Comparison of ENCODE assay signal across 15 cellular contexts in genomic region chr3:25830373-25831305, GRCh38. TPM values are rescaled to one million over a fixed set of nuclear protein-coding genes. Genes with fewer than 3 reads are reported as not detected.
DNase-seq lines count a peak whose midpoint lies in the region; ATAC-seq and TF ChIP-seq lines count a peak whose summit lies in the region.
"Had no signal": no experiment of that assay in that cellular context is flagged by ENCODE, and none has a peak within 500 bp of the region (broad histone marks: within the 10 kb centered on the region; RNA-seq: fewer than 3 reads in every experiment).

No MANE protein-coding gene starts in this region.

- H3K9me3 ChIP-seq in BLaER1 = 0 out of 2 replicates have a peak, but pooled peaks cover under 1% of the 10 kb centered on the region

- intact Hi-C loops in lower leg skin (cut with DNase I; ENCODE audit: low total_unique reads) = no loop called here

- peak overlapping the region; percentile 13 for H3K27ac Mint-ChIP-seq in mesothelial cell of epicardium
- no peak overlapping the region for H3K27ac Mint-ChIP-seq in activated T-helper 17 cell treated with anti-CD3 and anti-CD28 coated beads, Interleukin-2, amount 50 U/mL, for 72 hours

- 50 to 60% methylated on average over 6 of the region's 6 CpGs for WGBS in lower leg skin, 2 donors

- H4K20me1 ChIP-seq in BLaER1 = no peaks in the 10 kb centered on the region

- no peaks in the 10 kb centered on the region for H3K36me3 ChIP-seq in BLaER1

- TF ChIP-seq POLR2A in lower leg skin (IDR thresholded peaks at IDR 0.05) = no peak

- H3K27me3 Mint-ChIP-seq in mesothelial cell of epicardium (ENCODE audit: low read depth) = no peaks in the 10 kb centered on the region
- H3K27me3 Mint-ChIP-seq in activated T-helper 17 cell treated with anti-CD3 and anti-CD28 coated beads, Interleukin-2, amount 50 U/mL, for 72 hours = peaks cover 4% of the 10 kb centered on the region
- H3K27me3 Mint-ChIP-seq in activated T-cell treated with anti-CD3 and anti-CD28 coated beads, Interleukin-2, amount 50 U/mL, for 4 hours (ENCODE audit: low read depth) = peaks cover 5% of the 10 kb centered on the region

- H3K27me3 ChIP-seq in BLaER1 = no peaks in the 10 kb centered on the region

- no peak overlapping the region for H3K4me3 Mint-ChIP-seq in mesothelial cell of epicardium
- no peak overlapping the region for H3K4me3 Mint-ChIP-seq in activated T-helper 17 cell treated with anti-CD3 and anti-CD28 coated beads, Interleukin-2, amount 50 U/mL, for 72 hours
- H3K4me3 Mint-ChIP-seq in activated T-cell treated with anti-CD3 and anti-CD28 coated beads, Interleukin-2, amount 50 U/mL, for 4 hours = no peak overlapping the region
- H3K4me3 Mint-ChIP-seq: naive thymus-derived CD4-positive, alpha-beta T cell had no signal

- H3K4me1 Mint-ChIP-seq in mesothelial cell of epicardium = peaks cover 22% of the 10 kb centered on the region
- H3K4me1 Mint-ChIP-seq in activated T-helper 17 cell treated with anti-CD3 and anti-CD28 coated beads, Interleukin-2, amount 50 U/mL, for 72 hours = peaks cover 7% of the 10 kb centered on the region
- peaks cover 11% of the 10 kb centered on the region for H3K4me1 Mint-ChIP-seq in activated T-cell treated with anti-CD3 and anti-CD28 coated beads, Interleukin-2, amount 50 U/mL, for 4 hours (ENCODE audit: low read depth)

- peak overlapping the region; percentile 44; the same call in 1 of the 2 replicates for H3K9ac ChIP-seq in BLaER1

- peak overlapping the region; percentile 59 for H3K27ac ChIP-seq in BLaER1

- no peak for TF ChIP-seq CTCF in mesothelial cell of epicardium (IDR thresholded peaks at IDR 0.05; ENCODE audit: unreplicated experiment)
- no peak for TF ChIP-seq CTCF in lower leg skin (IDR thresholded peaks at IDR 0.05)

- H3K36me3 Mint-ChIP-seq in mesothelial cell of epicardium = peaks cover 4% of the 10 kb centered on the region
- no peaks in the 10 kb centered on the region for H3K36me3 Mint-ChIP-seq in activated T-helper 17 cell treated with anti-CD3 and anti-CD28 coated beads, Interleukin-2, amount 50 U/mL, for 72 hours (ENCODE audit: low read depth)
- H3K36me3 Mint-ChIP-seq in activated T-cell treated with anti-CD3 and anti-CD28 coated beads, Interleukin-2, amount 50 U/mL, for 4 hours (ENCODE audit: insufficient read depth) = no peaks in the 10 kb centered on the region

- H3K4me2 ChIP-seq in BLaER1 = peak overlapping the region; percentile 65

- peaks cover 13% of the 10 kb centered on the region for H3K9me3 Mint-ChIP-seq in mesothelial cell of epicardium
- H3K9me3 Mint-ChIP-seq in activated T-helper 17 cell treated with anti-CD3 and anti-CD28 coated beads, Interleukin-2, amount 50 U/mL, for 72 hours = no peaks in the 10 kb centered on the region
- peaks cover 3% of the 10 kb centered on the region for H3K9me3 Mint-ChIP-seq in activated T-cell treated with anti-CD3 and anti-CD28 coated beads, Interleukin-2, amount 50 U/mL, for 4 hours

- peaks cover 45% of the 10 kb centered on the region for H3K4me1 ChIP-seq in BLaER1

- ATAC-seq in SK-N-SH treated with all-trans-retinoic acid at 6 μM for 48 hours = peak; percentile 30; the same call in 1 of the 3 replicates
- ATAC-seq in HG03460 (IDR thresholded peaks at IDR 0.05; ENCODE audit: unreplicated experiment) = no peak
- ATAC-seq in activated T-helper 17 cell treated with anti-CD3 and anti-CD28 coated beads, Interleukin-2, amount 50 U/mL, for 72 hours (replicated peaks) = no peak
- no peak for ATAC-seq in activated T-cell treated with anti-CD3 and anti-CD28 coated beads, Interleukin-2, amount 50 U/mL, for 4 hours
- ATAC-seq: left lobe of liver; naive thymus-derived CD4-positive, alpha-beta T cell; right cardiac atrium had no signal

- no peak overlapping the region for H3K4me3 ChIP-seq in BLaER1
- no peak overlapping the region for H3K4me3 ChIP-seq in lower leg skin (ENCODE audit: low read depth, poor library complexity, severe bottlenecking)

- DNase-seq in NCI-H345 (lab: John Stamatoyannopoulos, UW) (peak; percentile 44), mesothelial cell of epicardium (ENCODE audit: low spot score in 2 of 2, unreplicated experiment in 2 of 2) (no peak), lower leg skin (ENCODE audit: low spot score in 2 of 2) (no peak)
- DNase-seq in activated T-cell treated with anti-CD3 and anti-CD28 coated beads, Interleukin-2, amount 50 U/mL, for 4 hours = no peak
- DNase-seq: activated effector memory CD4-positive, alpha-beta T cell treated with anti-CD3 and anti-CD28 coated beads, Interleukin-2, amount 50 U/mL, for 16 hours; H7; naive thymus-derived CD4-positive, alpha-beta T cell; NCI-H187 treated with DMSO at 0.1 percent for 48 hours; NK-92 treated with Interleukin-12 subunit alpha and Interleukin-12 subunit beta, amount 100 ng/mL, for 24 hours; right cardiac atrium had no signal

TF ChIP-seq in SK-N-SH treated with all-trans-retinoic acid at 6 μM for 48 hours, 23 proteins besides CTCF, POLR2A, EP300 and RAD21:
- TF ChIP-seq TCF4 (CRISPR knock-in tag; IDR thresholded peaks at IDR 0.05; ENCODE audit: borderline replicate concordance) = peak; percentile 20; the same call in 1 of the 2 replicates
- TF ChIP-seq TOX (CRISPR knock-in tag; IDR thresholded peaks at IDR 0.05; ENCODE audit: borderline replicate concordance) = no peak

RNA-seq across cellular contexts. Expression of gene OXSM, which starts 40.7 kb away (rescaled TPM):
- total RNA-seq in mesothelial cell of epicardium (10.2 to 12.8 TPM (median 10.4 TPM) in 3 replicates), lower leg skin (1 to 10 TPM; 7.0 to 9.1 (median 8.4) TPM)
- 10 to 100 TPM; 27.7 to 35.7 TPM for total RNA-seq in activated T-helper 17 cell treated with anti-CD3 and anti-CD28 coated beads, Interleukin-2, amount 50 U/mL, for 72 hours
- 10 to 100 TPM; 11.4 to 12.0 (median 11.6) TPM for total RNA-seq in activated T-cell treated with anti-CD3 and anti-CD28 coated beads, Interleukin-2, amount 50 U/mL, for 4 hours

RNA-seq across cellular contexts. Expression of gene NGLY1, which starts 47.4 kb away (rescaled TPM):
- total RNA-seq in mesothelial cell of epicardium = 31.5 to 32.7 TPM (median 32.2 TPM) in 3 replicates
- total RNA-seq in lower leg skin = 10 to 100 TPM; 10.2 to 21.1 (median 17.0) TPM
- 100 to 1,000 TPM in 1 of 2 donors, 10 to 100 TPM in 1; 93.0 to 232 TPM for total RNA-seq in activated T-helper 17 cell treated with anti-CD3 and anti-CD28 coated beads, Interleukin-2, amount 50 U/mL, for 72 hours
- total RNA-seq in activated T-cell treated with anti-CD3 and anti-CD28 coated beads, Interleukin-2, amount 50 U/mL, for 4 hours = 10 to 100 TPM; 43.4 to 48.7 (median 47.7) TPM
